2 cellular contexts compared by ENCODE assay signal in genomic region chr1:183023146-183023600, GRCh38.
TF ChIP-seq lines count a peak whose summit lies in the region.

Gene LAMC1 (plus strand): TSS chr1:183023420. CDS start chr1:183023717, 297 bp downstream.

TF ChIP-seq in A549, 52 proteins besides CTCF, POLR2A, EP300 and RAD21 (continued from another document):
- TF ChIP-seq FOSL2 (IDR thresholded peaks at IDR 0.05) (no peak), FOSL2 (CRISPR knock-in tag; IDR thresholded peaks at IDR 0.05) (no peak), HES2 (IDR thresholded peaks at IDR 0.05) (no peak), JUN (IDR thresholded peaks at IDR 0.05) (no peak; a peak in 2 of 5 replicates)

TF ChIP-seq in H1, 55 proteins besides CTCF, POLR2A, EP300 and RAD21 (continued from another document):
- TF ChIP-seq TAF1 (IDR thresholded peaks at IDR 0.05; ENCODE audit: low read depth, low read length) (no peak; the same call in 1 of the 2 replicates), POLR2AphosphoS5 (IDR thresholded peaks at IDR 0.05; ENCODE audit: low read depth, low read length) (no peak; the same call in 1 of the 2 replicates), TAF7 (optimal IDR thresholded peaks at IDR 0.05; ENCODE audit: borderline replicate concordance, low read depth, low read length) (peak; percentile 30)
